ENCODE assay signal across 1 cellular context in the genomic region with DNA sequence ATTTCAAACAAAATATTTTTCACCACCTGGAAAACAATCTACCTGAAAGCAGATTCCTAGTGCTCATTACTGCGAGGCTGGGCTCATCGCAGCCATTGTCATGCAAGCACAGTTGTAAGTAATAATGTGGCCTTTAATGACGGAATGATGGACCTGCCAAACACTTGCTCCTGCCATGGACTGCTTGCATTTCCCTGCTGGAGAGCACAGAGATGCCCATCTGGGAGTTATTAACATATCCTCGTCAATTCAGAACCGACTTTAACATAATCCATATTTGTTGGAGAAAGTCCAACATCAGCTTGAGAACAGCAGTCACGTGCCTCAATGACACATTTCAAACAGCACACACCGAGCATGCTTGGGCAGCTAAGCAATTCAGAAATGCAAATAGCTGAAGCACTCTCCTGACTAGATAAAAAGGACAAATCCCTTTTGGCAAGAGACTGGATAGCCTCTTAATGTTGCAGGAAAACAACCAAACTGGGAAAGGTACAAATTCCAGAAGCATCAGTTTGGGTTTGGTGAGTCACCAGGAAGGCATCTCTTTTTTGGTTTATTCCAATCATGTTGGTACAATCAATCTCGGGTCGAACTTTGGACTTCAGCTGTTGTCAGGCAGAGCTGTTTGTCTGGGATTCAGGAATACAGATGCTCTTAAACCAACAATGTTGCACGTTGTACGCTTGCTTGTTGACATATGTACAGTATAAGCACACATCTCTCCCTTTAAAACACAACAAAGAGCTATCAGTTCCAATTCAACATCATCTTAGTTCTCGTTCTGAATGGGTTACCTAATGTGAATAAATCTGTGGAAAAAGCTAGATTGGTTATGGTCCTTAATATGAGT.
TF ChIP-seq lines count a peak whose summit lies in the region.

No MANE protein-coding gene starts in this region.

TF ChIP-seq in HepG2, 621 proteins besides CTCF, POLR2A, EP300 and RAD21 (continued from another document and continues in another):
- TF ChIP-seq ARID5B (CRISPR knock-in tag; IDR thresholded peaks at IDR 0.05) (peak; percentile 99), EEA1 (CRISPR knock-in tag; IDR thresholded peaks at IDR 0.05; ENCODE audit: borderline replicate concordance) (no peak), ZNF569 (CRISPR knock-in tag; IDR thresholded peaks at IDR 0.05; ENCODE audit: borderline replicate concordance) (no peak), ZNF12 (CRISPR knock-in tag; IDR thresholded peaks at IDR 0.05) (peak; percentile 90; the same call in 1 of the 2 replicates), SRSF9 (IDR thresholded peaks at IDR 0.05; ENCODE audit: borderline replicate concordance, insufficient read depth, low read depth, low read length, poor library complexity, severe bottlenecking) (no peak), MAZ (IDR thresholded peaks at IDR 0.05; ENCODE audit: borderline replicate concordance, low read depth, low read length) (no peak), MAZ (CRISPR knock-in tag; IDR thresholded peaks at IDR 0.05; ENCODE audit: low read depth) (peak; percentile 5; the same call in 1 of the 2 replicates), ZNF724P (CRISPR knock-in tag; IDR thresholded peaks at IDR 0.05; ENCODE audit: borderline replicate concordance) (no peak), ZNF546 (CRISPR knock-in tag; conservative IDR thresholded peaks at IDR 0.05) (0 out of 2 replicates have a peak, but pooled peaks have one; percentile 31), ZNF747 (CRISPR knock-in tag; IDR thresholded peaks at IDR 0.05; ENCODE audit: borderline replicate concordance) (no peak), PCBP1 (IDR thresholded peaks at IDR 0.05; ENCODE audit: borderline replicate concordance, low read depth, low read length) (no peak), ZNF207 (IDR thresholded peaks at IDR 0.05; ENCODE audit: borderline replicate concordance) (no peak), ZNF513 (CRISPR knock-in tag; conservative IDR thresholded peaks at IDR 0.05) (no peak), NR2F2 (IDR thresholded peaks at IDR 0.05; ENCODE audit: borderline replicate concordance, low read depth) (peak; percentile 68), ZNF432 (CRISPR knock-in tag; IDR thresholded peaks at IDR 0.05; ENCODE audit: borderline replicate concordance) (no peak), ZHX1 (CRISPR knock-in tag; IDR thresholded peaks at IDR 0.05; ENCODE audit: low read depth) (peak; percentile 59; the same call in 1 of the 2 replicates), GPN1 (CRISPR knock-in tag; IDR thresholded peaks at IDR 0.05; ENCODE audit: borderline replicate concordance) (no peak), ZNF34 (CRISPR knock-in tag; IDR thresholded peaks at IDR 0.05; ENCODE audit: borderline replicate concordance) (no peak; the same call in 1 of the 2 replicates), SMAD9 (CRISPR knock-in tag; IDR thresholded peaks at IDR 0.05) (no peak), ZNF274 (CRISPR knock-in tag; IDR thresholded peaks at IDR 0.05) (no peak), ZNF75D (CRISPR knock-in tag; IDR thresholded peaks at IDR 0.05; ENCODE audit: borderline replicate concordance) (no peak), HOMEZ (CRISPR knock-in tag; IDR thresholded peaks at IDR 0.05; ENCODE audit: low read depth) (peak; percentile 93), ZNF761 (CRISPR knock-in tag; conservative IDR thresholded peaks at IDR 0.05) (peak; percentile 89; the same call in 1 of the 2 replicates), ZNF713 (CRISPR knock-in tag; IDR thresholded peaks at IDR 0.05) (no peak), HOXA7 (CRISPR knock-in tag; IDR thresholded peaks at IDR 0.05) (no peak), MTA1 (CRISPR knock-in tag; IDR thresholded peaks at IDR 0.05; ENCODE audit: borderline replicate concordance) (no peak; the same call in 1 of the 2 replicates), MEIS1 (CRISPR knock-in tag; IDR thresholded peaks at IDR 0.05; ENCODE audit: borderline replicate concordance) (peak; percentile 95), GABPA (IDR thresholded peaks at IDR 0.05; ENCODE audit: low read depth, low read length) (no peak), GABPA (CRISPR knock-in tag; IDR thresholded peaks at IDR 0.05; ENCODE audit: low read depth) (peak; percentile 59; the same call in 1 of the 2 replicates), ZNF549 (CRISPR knock-in tag; IDR thresholded peaks at IDR 0.05) (no peak), PITX1 (CRISPR knock-in tag; IDR thresholded peaks at IDR 0.05) (peak; percentile 84)
- TF ChIP-seq, protein P1, sequence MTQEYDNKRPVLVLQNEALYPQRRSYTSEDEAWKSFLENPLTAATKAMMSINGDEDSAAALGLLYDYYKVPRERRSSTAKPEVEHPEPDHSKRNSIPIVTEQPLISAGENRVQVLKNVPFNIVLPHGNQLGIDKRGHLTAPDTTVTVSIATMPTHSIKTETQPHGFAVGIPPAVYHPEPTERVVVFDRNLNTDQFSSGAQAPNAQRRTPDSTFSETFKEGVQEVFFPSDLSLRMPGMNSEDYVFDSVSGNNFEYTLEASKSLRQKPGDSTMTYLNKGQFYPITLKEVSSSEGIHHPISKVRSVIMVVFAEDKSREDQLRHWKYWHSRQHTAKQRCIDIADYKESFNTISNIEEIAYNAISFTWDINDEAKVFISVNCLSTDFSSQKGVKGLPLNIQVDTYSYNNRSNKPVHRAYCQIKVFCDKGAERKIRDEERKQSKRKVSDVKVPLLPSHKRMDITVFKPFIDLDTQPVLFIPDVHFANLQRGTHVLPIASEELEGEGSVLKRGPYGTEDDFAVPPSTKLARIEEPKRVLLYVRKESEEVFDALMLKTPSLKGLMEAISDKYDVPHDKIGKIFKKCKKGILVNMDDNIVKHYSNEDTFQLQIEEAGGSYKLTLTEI (CRISPR knock-in tag; conservative IDR thresholded peaks at IDR 0.05): no peak
- TF ChIP-seq, protein P2, sequence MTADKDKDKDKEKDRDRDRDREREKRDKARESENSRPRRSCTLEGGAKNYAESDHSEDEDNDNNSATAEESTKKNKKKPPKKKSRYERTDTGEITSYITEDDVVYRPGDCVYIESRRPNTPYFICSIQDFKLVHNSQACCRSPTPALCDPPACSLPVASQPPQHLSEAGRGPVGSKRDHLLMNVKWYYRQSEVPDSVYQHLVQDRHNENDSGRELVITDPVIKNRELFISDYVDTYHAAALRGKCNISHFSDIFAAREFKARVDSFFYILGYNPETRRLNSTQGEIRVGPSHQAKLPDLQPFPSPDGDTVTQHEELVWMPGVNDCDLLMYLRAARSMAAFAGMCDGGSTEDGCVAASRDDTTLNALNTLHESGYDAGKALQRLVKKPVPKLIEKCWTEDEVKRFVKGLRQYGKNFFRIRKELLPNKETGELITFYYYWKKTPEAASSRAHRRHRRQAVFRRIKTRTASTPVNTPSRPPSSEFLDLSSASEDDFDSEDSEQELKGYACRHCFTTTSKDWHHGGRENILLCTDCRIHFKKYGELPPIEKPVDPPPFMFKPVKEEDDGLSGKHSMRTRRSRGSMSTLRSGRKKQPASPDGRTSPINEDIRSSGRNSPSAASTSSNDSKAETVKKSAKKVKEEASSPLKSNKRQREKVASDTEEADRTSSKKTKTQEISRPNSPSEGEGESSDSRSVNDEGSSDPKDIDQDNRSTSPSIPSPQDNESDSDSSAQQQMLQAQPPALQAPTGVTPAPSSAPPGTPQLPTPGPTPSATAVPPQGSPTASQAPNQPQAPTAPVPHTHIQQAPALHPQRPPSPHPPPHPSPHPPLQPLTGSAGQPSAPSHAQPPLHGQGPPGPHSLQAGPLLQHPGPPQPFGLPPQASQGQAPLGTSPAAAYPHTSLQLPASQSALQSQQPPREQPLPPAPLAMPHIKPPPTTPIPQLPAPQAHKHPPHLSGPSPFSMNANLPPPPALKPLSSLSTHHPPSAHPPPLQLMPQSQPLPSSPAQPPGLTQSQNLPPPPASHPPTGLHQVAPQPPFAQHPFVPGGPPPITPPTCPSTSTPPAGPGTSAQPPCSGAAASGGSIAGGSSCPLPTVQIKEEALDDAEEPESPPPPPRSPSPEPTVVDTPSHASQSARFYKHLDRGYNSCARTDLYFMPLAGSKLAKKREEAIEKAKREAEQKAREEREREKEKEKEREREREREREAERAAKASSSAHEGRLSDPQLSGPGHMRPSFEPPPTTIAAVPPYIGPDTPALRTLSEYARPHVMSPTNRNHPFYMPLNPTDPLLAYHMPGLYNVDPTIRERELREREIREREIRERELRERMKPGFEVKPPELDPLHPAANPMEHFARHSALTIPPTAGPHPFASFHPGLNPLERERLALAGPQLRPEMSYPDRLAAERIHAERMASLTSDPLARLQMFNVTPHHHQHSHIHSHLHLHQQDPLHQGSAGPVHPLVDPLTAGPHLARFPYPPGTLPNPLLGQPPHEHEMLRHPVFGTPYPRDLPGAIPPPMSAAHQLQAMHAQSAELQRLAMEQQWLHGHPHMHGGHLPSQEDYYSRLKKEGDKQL (CRISPR knock-in tag; IDR thresholded peaks at IDR 0.05; ENCODE audit: low read depth): peak; percentile 80
- TF ChIP-seq, protein P3, sequence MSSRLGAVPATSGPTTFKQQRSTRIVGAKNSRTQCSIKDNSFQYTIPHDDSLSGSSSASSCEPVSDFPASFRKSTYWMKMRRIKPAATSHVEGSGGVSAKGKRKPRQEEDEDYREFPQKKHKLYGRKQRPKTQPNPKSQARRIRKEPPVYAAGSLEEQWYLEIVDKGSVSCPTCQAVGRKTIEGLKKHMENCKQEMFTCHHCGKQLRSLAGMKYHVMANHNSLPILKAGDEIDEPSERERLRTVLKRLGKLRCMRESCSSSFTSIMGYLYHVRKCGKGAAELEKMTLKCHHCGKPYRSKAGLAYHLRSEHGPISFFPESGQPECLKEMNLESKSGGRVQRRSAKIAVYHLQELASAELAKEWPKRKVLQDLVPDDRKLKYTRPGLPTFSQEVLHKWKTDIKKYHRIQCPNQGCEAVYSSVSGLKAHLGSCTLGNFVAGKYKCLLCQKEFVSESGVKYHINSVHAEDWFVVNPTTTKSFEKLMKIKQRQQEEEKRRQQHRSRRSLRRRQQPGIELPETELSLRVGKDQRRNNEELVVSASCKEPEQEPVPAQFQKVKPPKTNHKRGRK (CRISPR knock-in tag; IDR thresholded peaks at IDR 0.05): no peak
- TF ChIP-seq, protein P4, sequence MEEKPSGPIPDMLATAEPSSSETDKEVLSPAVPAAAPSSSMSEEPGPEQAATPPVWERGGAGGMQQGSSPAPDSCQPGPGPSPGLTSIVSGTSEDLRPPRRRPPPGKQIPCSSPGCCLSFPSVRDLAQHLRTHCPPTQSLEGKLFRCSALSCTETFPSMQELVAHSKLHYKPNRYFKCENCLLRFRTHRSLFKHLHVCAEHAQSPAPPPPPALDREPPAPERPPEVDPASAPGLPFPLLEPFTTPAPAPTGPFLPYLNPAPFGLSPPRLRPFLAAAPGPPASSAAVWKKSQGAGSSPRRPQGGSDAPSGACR (CRISPR knock-in tag; IDR thresholded peaks at IDR 0.05): peak; percentile 52
